1 cellular context compared by ENCODE assay signal in the genomic region with DNA sequence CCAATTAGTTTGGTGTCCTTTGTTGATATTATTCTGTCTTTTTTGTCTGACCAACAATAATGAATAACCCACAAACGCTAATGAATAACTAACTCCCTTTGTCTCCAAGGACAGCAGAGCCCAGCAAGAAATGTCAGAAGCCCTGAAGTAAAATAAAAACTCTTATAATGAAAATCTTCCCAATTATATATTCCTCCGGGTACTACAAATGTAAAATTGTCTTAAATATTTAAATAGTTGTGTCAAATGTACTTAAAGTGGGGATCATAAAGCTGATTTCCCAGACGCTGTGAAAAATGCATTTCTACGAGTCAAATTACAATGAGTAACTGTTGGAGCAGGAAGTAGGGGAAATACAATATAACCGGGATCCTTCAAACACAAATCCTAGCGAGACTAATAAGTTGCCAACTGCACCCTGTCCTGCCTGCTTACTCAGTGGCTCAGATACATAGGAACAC.
TF ChIP-seq lines count a peak whose summit lies in the region.

No MANE protein-coding gene starts in this region.

TF ChIP-seq in GM23338, 12 proteins besides CTCF, POLR2A, EP300 and RAD21 (continued from another document):
- TF ChIP-seq EZH2 (IDR thresholded peaks at IDR 0.05; ENCODE audit: low read depth, unreplicated experiment) (no peak), STAT1 (IDR thresholded peaks at IDR 0.05; ENCODE audit: unreplicated experiment) (no peak), CREB1 (CRISPR knock-in tag; IDR thresholded peaks at IDR 0.05; ENCODE audit: low read depth) (no peak), NANOG (IDR thresholded peaks at IDR 0.05; ENCODE audit: borderline replicate concordance) (no peak), JUNB (IDR thresholded peaks at IDR 0.05; ENCODE audit: unreplicated experiment) (no peak)
- TF ChIP-seq, protein P1, sequence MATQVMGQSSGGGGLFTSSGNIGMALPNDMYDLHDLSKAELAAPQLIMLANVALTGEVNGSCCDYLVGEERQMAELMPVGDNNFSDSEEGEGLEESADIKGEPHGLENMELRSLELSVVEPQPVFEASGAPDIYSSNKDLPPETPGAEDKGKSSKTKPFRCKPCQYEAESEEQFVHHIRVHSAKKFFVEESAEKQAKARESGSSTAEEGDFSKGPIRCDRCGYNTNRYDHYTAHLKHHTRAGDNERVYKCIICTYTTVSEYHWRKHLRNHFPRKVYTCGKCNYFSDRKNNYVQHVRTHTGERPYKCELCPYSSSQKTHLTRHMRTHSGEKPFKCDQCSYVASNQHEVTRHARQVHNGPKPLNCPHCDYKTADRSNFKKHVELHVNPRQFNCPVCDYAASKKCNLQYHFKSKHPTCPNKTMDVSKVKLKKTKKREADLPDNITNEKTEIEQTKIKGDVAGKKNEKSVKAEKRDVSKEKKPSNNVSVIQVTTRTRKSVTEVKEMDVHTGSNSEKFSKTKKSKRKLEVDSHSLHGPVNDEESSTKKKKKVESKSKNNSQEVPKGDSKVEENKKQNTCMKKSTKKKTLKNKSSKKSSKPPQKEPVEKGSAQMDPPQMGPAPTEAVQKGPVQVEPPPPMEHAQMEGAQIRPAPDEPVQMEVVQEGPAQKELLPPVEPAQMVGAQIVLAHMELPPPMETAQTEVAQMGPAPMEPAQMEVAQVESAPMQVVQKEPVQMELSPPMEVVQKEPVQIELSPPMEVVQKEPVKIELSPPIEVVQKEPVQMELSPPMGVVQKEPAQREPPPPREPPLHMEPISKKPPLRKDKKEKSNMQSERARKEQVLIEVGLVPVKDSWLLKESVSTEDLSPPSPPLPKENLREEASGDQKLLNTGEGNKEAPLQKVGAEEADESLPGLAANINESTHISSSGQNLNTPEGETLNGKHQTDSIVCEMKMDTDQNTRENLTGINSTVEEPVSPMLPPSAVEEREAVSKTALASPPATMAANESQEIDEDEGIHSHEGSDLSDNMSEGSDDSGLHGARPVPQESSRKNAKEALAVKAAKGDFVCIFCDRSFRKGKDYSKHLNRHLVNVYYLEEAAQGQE (IDR thresholded peaks at IDR 0.05; ENCODE audit: unreplicated experiment) = no peak
TF ChIP-seq in GM23338: peak in this region for 0.
